12 cellular contexts compared by ENCODE assay signal in the genomic region with DNA sequence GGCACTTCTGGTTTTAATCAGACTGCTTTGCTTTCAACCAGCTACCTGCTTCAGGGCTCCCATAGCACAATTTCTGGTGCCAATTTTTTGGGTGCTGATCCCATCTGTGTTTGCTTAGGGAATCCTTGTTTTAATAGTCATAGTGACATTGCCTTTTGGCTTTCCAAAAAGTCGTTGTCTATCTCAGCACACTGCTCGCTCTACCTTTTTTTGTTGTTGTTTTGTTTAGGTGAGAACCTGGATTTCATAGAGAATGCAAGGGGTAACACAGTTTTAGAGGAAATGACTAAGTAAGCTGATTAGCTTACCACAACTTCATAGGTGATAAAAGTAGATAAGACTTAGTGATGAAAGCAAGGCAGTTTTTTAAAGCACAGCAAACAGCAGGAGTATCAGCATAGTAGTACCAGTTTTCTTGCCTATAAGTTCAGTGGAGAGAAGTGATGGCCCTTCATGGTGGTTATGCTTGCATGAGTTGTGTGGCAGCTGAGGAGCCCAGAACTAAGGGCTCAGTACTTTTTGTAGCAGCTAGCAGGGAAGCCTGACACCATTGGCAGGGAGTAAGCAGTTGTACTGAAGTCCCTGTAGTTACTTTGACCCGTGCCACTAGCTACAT. TPM values are rescaled to one million over a fixed set of nuclear protein-coding genes. Genes with fewer than 3 reads are reported as not detected.
DNase-seq lines count a peak whose midpoint lies in the region; ATAC-seq, FAIRE-seq and TF ChIP-seq lines count a peak whose summit lies in the region.
"Had no signal": no experiment of that assay in that cellular context is flagged by ENCODE, and none has a peak within 500 bp of the region (broad histone marks: within the 10 kb centered on the region; RNA-seq: fewer than 3 reads in every experiment).

No MANE protein-coding gene starts in this region.

- DNase-seq in activated naive CD4-positive, alpha-beta T cell treated with anti-CD3 and anti-CD28 coated beads, Interleukin-2, amount 10 ng/mL, durations not matched to agents 7 days and 5 days = peak; percentile 24
- DNase-seq in activated naive CD4-positive, alpha-beta T cell treated with anti-CD3 and anti-CD28 coated beads, Interleukin-2, amount 50 U/mL, for 16 hours = no peak
- no peak for DNase-seq in astrocyte (ENCODE audit: low read depth)
- no peak for DNase-seq in spleen
- DNase-seq in putamen (ENCODE audit: low spot score) = no peak
- no peak for DNase-seq in NCI-H146 treated with DMSO at 0.1 percent for 48 hours (lab: John Stamatoyannopoulos, UW; ENCODE audit: unreplicated experiment)
- DNase-seq: AML-193, Karpas-422, NCI-H446 treated with DMSO at 0.1 percent for 48 hours had no signal

- no peak overlapping the region for H3K9ac ChIP-seq in astrocyte (ENCODE audit: low read length)

- H3K9me3 Mint-ChIP-seq in activated naive CD4-positive, alpha-beta T cell treated with anti-CD3 and anti-CD28 coated beads, Interleukin-2, amount 10 ng/mL, durations not matched to agents 7 days and 5 days = no peaks in the 10 kb centered on the region
- H3K9me3 Mint-ChIP-seq in astrocyte (ENCODE audit: unreplicated experiment) = no peaks in the 10 kb centered on the region
- H3K9me3 Mint-ChIP-seq: nephron had no signal

- H2AFZ ChIP-seq in astrocyte (ENCODE audit: low read depth, low read length) = no peak overlapping the region

- 53 to 68% (median 56%) methylated on average over 3 of the region's 3 CpGs for WGBS in spleen, 5 donors

- intact Hi-C loops in spleen (cut with DNase I; ENCODE audit: low total_unique reads) = no loop called here

- H3K27ac ChIP-seq in KOPT-K1 (ENCODE audit: low read depth, low read length, poor library complexity, severe bottlenecking) (peak overlapping the region; percentile 85), astrocyte (ENCODE audit: low read depth, low read length) (no peak overlapping the region), spleen (peak overlapping the region in 7 of 8 donors; percentile 17 to 75 (median 49))

- H3K27ac Mint-ChIP-seq in activated naive CD4-positive, alpha-beta T cell treated with anti-CD3 and anti-CD28 coated beads, Interleukin-2, amount 10 ng/mL, durations not matched to agents 7 days and 5 days = peak overlapping the region; percentile 79
- H3K27ac Mint-ChIP-seq in astrocyte (ENCODE audit: unreplicated experiment) = no peak overlapping the region
- H3K27ac Mint-ChIP-seq: nephron had no signal

- H3K9me3 ChIP-seq in KOPT-K1 (ENCODE audit: insufficient read depth, low read length, poor library complexity, severe bottlenecking) (no peaks in the 10 kb centered on the region), astrocyte (ENCODE audit: insufficient read depth, low read depth, low read length) (no peaks in the 10 kb centered on the region), spleen (no peaks in the 10 kb centered on the region)

- no peak for ATAC-seq in HG02938 (IDR thresholded peaks at IDR 0.05; ENCODE audit: unreplicated experiment)

- H4K20me1 ChIP-seq in astrocyte (ENCODE audit: insufficient read depth, low read length) = peaks cover 83% of the 10 kb centered on the region

- H3K36me3 Mint-ChIP-seq in activated naive CD4-positive, alpha-beta T cell treated with anti-CD3 and anti-CD28 coated beads, Interleukin-2, amount 10 ng/mL, durations not matched to agents 7 days and 5 days = peaks cover 2% of the 10 kb centered on the region
- H3K36me3 Mint-ChIP-seq in astrocyte (ENCODE audit: low read depth, unreplicated experiment) = no peaks in the 10 kb centered on the region

- no peak for TF ChIP-seq POLR2A in spleen (IDR thresholded peaks at IDR 0.05)

- H3K36me3 ChIP-seq in KOPT-K1 (ENCODE audit: insufficient read depth, low read length) (no peaks in the 10 kb centered on the region), astrocyte (ENCODE audit: insufficient read depth, low read length) (no peaks in the 10 kb centered on the region), spleen (no peaks in the 10 kb centered on the region)

- H3K27me3 Mint-ChIP-seq in activated naive CD4-positive, alpha-beta T cell treated with anti-CD3 and anti-CD28 coated beads, Interleukin-2, amount 10 ng/mL, durations not matched to agents 7 days and 5 days = no peaks in the 10 kb centered on the region
- H3K27me3 Mint-ChIP-seq in astrocyte (ENCODE audit: low read depth, unreplicated experiment) = no peaks in the 10 kb centered on the region

- peaks cover 99% of the 10 kb centered on the region for H3K79me2 ChIP-seq in astrocyte (ENCODE audit: insufficient read depth, low read length)

- H3K4me3 ChIP-seq in astrocyte (ENCODE audit: insufficient read depth, low read depth, low read length) (no peak overlapping the region), spleen (no peak overlapping the region)

- CTCF ChIA-PET in activated naive CD4-positive, alpha-beta T cell treated with anti-CD3 and anti-CD28 coated beads, Interleukin-2, amount 10 ng/mL, durations not matched to agents 7 days and 5 days (lab: Charles Lee) = interaction anchor here (0.6 to 1.6 kb wide), 2 partner anchors 29 to 116 kb away, joined by 3 to 4 read pairs; no protein-coding TSS in a partner anchor

- FAIRE-seq in astrocyte (lab: Jason Lieb, UNC) = no peak

- H3K4me3 Mint-ChIP-seq in activated naive CD4-positive, alpha-beta T cell treated with anti-CD3 and anti-CD28 coated beads, Interleukin-2, amount 10 ng/mL, durations not matched to agents 7 days and 5 days = peak overlapping the region; percentile 1
- no peak overlapping the region for H3K4me3 Mint-ChIP-seq in astrocyte (ENCODE audit: unreplicated experiment)
- H3K4me3 Mint-ChIP-seq: nephron had no signal

- H3K4me1 ChIP-seq in astrocyte (ENCODE audit: insufficient read depth, low read length) (peaks cover 11% of the 10 kb centered on the region), spleen (peaks cover 29 to 100% (median 77%) of the 10 kb centered on the region in 6 donors)

- H3K4me1 Mint-ChIP-seq in activated naive CD4-positive, alpha-beta T cell treated with anti-CD3 and anti-CD28 coated beads, Interleukin-2, amount 10 ng/mL, durations not matched to agents 7 days and 5 days = peaks cover 52% of the 10 kb centered on the region
- H3K4me1 Mint-ChIP-seq in astrocyte (ENCODE audit: low read depth, unreplicated experiment) = peaks cover 40% of the 10 kb centered on the region

- TF ChIP-seq CTCF in astrocyte (IDR thresholded peaks at IDR 0.05; ENCODE audit: insufficient read depth, low read depth, low read length) (no peak), spleen (IDR thresholded peaks at IDR 0.05 in 8 of 11, conservative IDR thresholded peaks at IDR 0.05 in 3 of 11) (no peak)

- H3K27me3 ChIP-seq in astrocyte (ENCODE audit: insufficient read depth, low read length) (no peaks in the 10 kb centered on the region), spleen (replicated peaks in 1 of 7) (no peaks in the 10 kb centered on the region)

- peak overlapping the region; percentile 20 for H3K4me2 ChIP-seq in astrocyte (ENCODE audit: low read length)

RNA-seq across cellular contexts. Expression of gene NEK7, which starts 31.3 kb away (rescaled TPM):
- total RNA-seq in astrocyte (119 and 125 TPM in 2 replicates), spleen (100 to 1,000 TPM in 3 of 7 donors, 10 to 100 TPM in 4; 65.7 to 120 (median 80.7) TPM)
- 10 to 100 TPM; 16.9 to 24.5 (median 17.9) TPM for polyA plus RNA-seq in spleen
